9 cellular contexts compared by ENCODE assay signal in the genomic region with DNA sequence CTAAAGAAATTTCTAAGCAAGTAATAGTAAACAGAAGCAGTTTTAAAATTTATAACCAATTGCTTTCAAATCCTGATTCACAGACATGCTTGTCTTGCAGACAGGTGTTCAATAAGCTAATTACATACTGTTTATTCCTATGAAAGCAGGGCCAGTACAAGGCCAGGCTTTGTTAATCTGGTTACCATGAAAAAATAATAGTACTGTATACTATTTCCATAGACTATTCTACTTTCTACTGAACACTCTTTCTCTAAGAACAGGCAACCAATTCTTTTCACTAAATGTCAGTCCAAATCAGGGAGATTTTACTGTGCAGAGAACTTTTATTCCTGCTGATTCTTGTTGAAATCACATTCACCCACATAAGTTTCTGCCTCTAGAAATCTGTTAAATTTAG. TPM values are rescaled to one million over a fixed set of nuclear protein-coding genes. Genes with fewer than 3 reads are reported as not detected.
DNase-seq lines count a peak whose midpoint lies in the region; ATAC-seq and TF ChIP-seq lines count a peak whose summit lies in the region.
"Had no signal": no experiment of that assay in that cellular context is flagged by ENCODE, and none has a peak within 500 bp of the region (broad histone marks: within the 10 kb centered on the region; RNA-seq: fewer than 3 reads in every experiment).

No MANE protein-coding gene starts in this region.

- peak overlapping the region; percentile 92 for H3K4me3 ChIP-seq in CD4-positive, CD25-positive, alpha-beta regulatory T cell (ENCODE audit: low read depth, low read length)
- H3K4me3 ChIP-seq in GM23248 = 0 out of 2 replicates have a peak overlapping the region, but pooled peaks have one; percentile 44
- H3K4me3 ChIP-seq in mucosa of stomach (ENCODE audit: low read length) = no peak overlapping the region
- H3K4me3 ChIP-seq in body of pancreas = no peak overlapping the region

- intact Hi-C loops in activated T-helper 2 cell treated with anti-CD3 and anti-CD28 coated beads, Interferon-gamma antibody, Interleukin-2, Interleukin-4, amounts not matched to agents 10 μg/mL and 5 μg/mL and 100 μg/mL, durations not matched to agents 14 hours and 24 hours and 36 hours (cut with micrococcal nuclease) = loop anchor here (10.0 kb wide), 1 partner anchor 371 kb away; the partner anchor contains the start of gene SOS1
- intact Hi-C loops in body of pancreas (cut with DNase I) = no loop called here

- no peak for DNase-seq in CD4-positive, CD25-positive, alpha-beta regulatory T cell
- DNase-seq in GM23248 (no peak), body of pancreas (no peak)
- no peak for DNase-seq in activated T-helper 2 cell treated with anti-CD3 and anti-CD28 coated beads, Interferon-gamma antibody, Interleukin-2, Interleukin-4, amounts not matched to agents 10 μg/mL and 5 μg/mL and 100 μg/mL, durations not matched to agents 14 hours and 24 hours and 36 hours (ENCODE audit: low spot score)
- DNase-seq: dermis blood vessel endothelial cell, occipital lobe had no signal

- no peak for TF ChIP-seq POLR2A in body of pancreas (IDR thresholded peaks at IDR 0.05)

- peak overlapping the region; percentile 66 to 87 (median 77) for H3K4me3 Mint-ChIP-seq in CD4-positive, CD25-positive, alpha-beta regulatory T cell
- H3K4me3 Mint-ChIP-seq in activated T-helper 2 cell treated with anti-CD3 and anti-CD28 coated beads, Interferon-gamma antibody, Interleukin-2, Interleukin-4, amounts not matched to agents 10 μg/mL and 5 μg/mL and 100 μg/mL, durations not matched to agents 14 hours and 24 hours and 36 hours (ENCODE audit: low read depth) = peak overlapping the region; percentile 69

- H3K9me3 Mint-ChIP-seq in CD4-positive, CD25-positive, alpha-beta regulatory T cell = peaks cover 0 to 2% (median 0%) of the 10 kb centered on the region in 7 donors
- H3K9me3 Mint-ChIP-seq in activated T-helper 2 cell treated with anti-CD3 and anti-CD28 coated beads, Interferon-gamma antibody, Interleukin-2, Interleukin-4, amounts not matched to agents 10 μg/mL and 5 μg/mL and 100 μg/mL, durations not matched to agents 14 hours and 24 hours and 36 hours = no peaks in the 10 kb centered on the region

- H3K9ac ChIP-seq in GM23248 = peak overlapping the region; percentile 59
- peak overlapping the region; percentile 45 for H3K9ac ChIP-seq in mucosa of stomach (ENCODE audit: low read length)

- H3K27ac Mint-ChIP-seq in CD4-positive, CD25-positive, alpha-beta regulatory T cell = peak overlapping the region; percentile 35 to 90 (median 88)
- peak overlapping the region; percentile 79 for H3K27ac Mint-ChIP-seq in activated T-helper 2 cell treated with anti-CD3 and anti-CD28 coated beads, Interferon-gamma antibody, Interleukin-2, Interleukin-4, amounts not matched to agents 10 μg/mL and 5 μg/mL and 100 μg/mL, durations not matched to agents 14 hours and 24 hours and 36 hours

- peaks cover 7% of the 10 kb centered on the region for H3K36me3 ChIP-seq in CD4-positive, CD25-positive, alpha-beta regulatory T cell (ENCODE audit: control insufficient read depth, insufficient read depth, low read length)
- H3K36me3 ChIP-seq in GM23248 (ENCODE audit: low read depth) (peaks cover 4% of the 10 kb centered on the region), mucosa of stomach (ENCODE audit: control insufficient read depth, insufficient read depth, low read length) (no peaks in the 10 kb centered on the region), body of pancreas (replicated peaks in 1 of 2; ENCODE audit: insufficient read depth in 1 of 2, low read depth in 2 of 2) (no peaks in the 10 kb centered on the region)

- H3K27me3 ChIP-seq in CD4-positive, CD25-positive, alpha-beta regulatory T cell (ENCODE audit: control insufficient read depth, insufficient read depth, low read length) = no peaks in the 10 kb centered on the region
- H3K27me3 ChIP-seq in GM23248 (replicated peaks; ENCODE audit: insufficient read depth) (no peaks in the 10 kb centered on the region), mucosa of stomach (ENCODE audit: control insufficient read depth, insufficient read depth, low read length) (no peaks in the 10 kb centered on the region), body of pancreas (no peaks in the 10 kb centered on the region)

- H3K79me2 ChIP-seq in GM23248 (ENCODE audit: insufficient read depth) = peaks cover 19% of the 10 kb centered on the region

- H3K27ac ChIP-seq in CD4-positive, CD25-positive, alpha-beta regulatory T cell (ENCODE audit: insufficient read depth, low read length, poor library complexity, severe bottlenecking) = peak overlapping the region; percentile 47
- H3K27ac ChIP-seq in GM23248 = no peak overlapping the region
- H3K27ac ChIP-seq in body of pancreas = no peak overlapping the region

- H3F3A ChIP-seq in GM23248 (ENCODE audit: insufficient read depth) = no peaks in the 10 kb centered on the region; the same call in 1 of the 2 replicates

- H4K20me1 ChIP-seq in GM23248 (ENCODE audit: insufficient read depth) = peaks cover 9% of the 10 kb centered on the region; the same call in 1 of the 2 replicates

- in situ Hi-C loops in GM23248 (cut with MboI) = no loop called here

- H3K4me1 ChIP-seq in CD4-positive, CD25-positive, alpha-beta regulatory T cell (ENCODE audit: control insufficient read depth, insufficient read depth, low read length, poor library complexity, severe bottlenecking) = peaks cover 31% of the 10 kb centered on the region
- peaks cover 9% of the 10 kb centered on the region for H3K4me1 ChIP-seq in GM23248 (ENCODE audit: insufficient read depth)
- peaks cover 5% of the 10 kb centered on the region for H3K4me1 ChIP-seq in mucosa of stomach (ENCODE audit: control insufficient read depth, insufficient read depth, low read length)
- H3K4me1 ChIP-seq in body of pancreas = peaks cover 12% of the 10 kb centered on the region

- peaks cover 18% of the 10 kb centered on the region for H3K36me3 Mint-ChIP-seq in CD4-positive, CD25-positive, alpha-beta regulatory T cell
- H3K36me3 Mint-ChIP-seq in activated T-helper 2 cell treated with anti-CD3 and anti-CD28 coated beads, Interferon-gamma antibody, Interleukin-2, Interleukin-4, amounts not matched to agents 10 μg/mL and 5 μg/mL and 100 μg/mL, durations not matched to agents 14 hours and 24 hours and 36 hours (ENCODE audit: low read depth) = peaks cover 21% of the 10 kb centered on the region

- H3K9me2 ChIP-seq in GM23248 (ENCODE audit: insufficient read depth) = no peaks in the 10 kb centered on the region

- H3K4me1 Mint-ChIP-seq in CD4-positive, CD25-positive, alpha-beta regulatory T cell = peaks cover 17 to 32% (median 24%) of the 10 kb centered on the region in 4 donors
- H3K4me1 Mint-ChIP-seq in activated T-helper 2 cell treated with anti-CD3 and anti-CD28 coated beads, Interferon-gamma antibody, Interleukin-2, Interleukin-4, amounts not matched to agents 10 μg/mL and 5 μg/mL and 100 μg/mL, durations not matched to agents 14 hours and 24 hours and 36 hours (ENCODE audit: low read depth) = peaks cover 24% of the 10 kb centered on the region

- H2AFZ ChIP-seq in GM23248 = peak overlapping the region; percentile 74

- H3K27me3 Mint-ChIP-seq in CD4-positive, CD25-positive, alpha-beta regulatory T cell = peaks cover 9% of the 10 kb centered on the region
- no peaks in the 10 kb centered on the region for H3K27me3 Mint-ChIP-seq in activated T-helper 2 cell treated with anti-CD3 and anti-CD28 coated beads, Interferon-gamma antibody, Interleukin-2, Interleukin-4, amounts not matched to agents 10 μg/mL and 5 μg/mL and 100 μg/mL, durations not matched to agents 14 hours and 24 hours and 36 hours (ENCODE audit: low read depth)

- TF ChIP-seq CTCF in body of pancreas (IDR thresholded peaks at IDR 0.05) = no peak

- no peaks in the 10 kb centered on the region for H3K9me3 ChIP-seq in CD4-positive, CD25-positive, alpha-beta regulatory T cell (ENCODE audit: control insufficient read depth in 2 of 2, low read length in 2 of 2)
- H3K9me3 ChIP-seq in GM23248 (ENCODE audit: low read depth) (no peaks in the 10 kb centered on the region), mucosa of stomach (ENCODE audit: control insufficient read depth, low read length) (no peaks in the 10 kb centered on the region), body of pancreas (no peaks in the 10 kb centered on the region)

- peak overlapping the region; percentile 54 for H3K4me2 ChIP-seq in GM23248 (ENCODE audit: unreplicated experiment)

- ATAC-seq in CD4-positive, CD25-positive, alpha-beta regulatory T cell (ENCODE audit: low read depth in 2 of 2) = no peak
- ATAC-seq in GM19467 (IDR thresholded peaks at IDR 0.05; ENCODE audit: unreplicated experiment) = no peak
- ATAC-seq in HG02571 (IDR thresholded peaks at IDR 0.05; ENCODE audit: unreplicated experiment) = no peak
- ATAC-seq in body of pancreas = no peak

RNA-seq across cellular contexts. Expression of gene SRSF7, which starts 2.9 kb away (rescaled TPM):
- 584 TPM for total RNA-seq in CD4-positive, CD25-positive, alpha-beta regulatory T cell
- polyA plus RNA-seq in CD4-positive, CD25-positive, alpha-beta regulatory T cell = 100 to 1,000 TPM; 186 to 278 (median 203) TPM
- total RNA-seq in GM23248 (2014; rRNA removed; shearing (Covaris generic)) = 86.5 and 95.0 TPM in 2 replicates
- 156 TPM in 2 replicates for polyA plus RNA-seq in GM23248 (2016; fragmentation: Nextera tagmentation; extraction: Ambion mirVana)
- 401 and 406 TPM in 2 replicates for total RNA-seq in activated T-helper 2 cell treated with anti-CD3 and anti-CD28 coated beads, Interferon-gamma antibody, Interleukin-2, Interleukin-4, amounts not matched to agents 10 μg/mL and 5 μg/mL and 100 μg/mL, durations not matched to agents 14 hours and 24 hours and 36 hours
- 10 to 100 TPM; 55.8 to 68.2 TPM for total RNA-seq in body of pancreas

RNA-seq across cellular contexts. Expression of gene GEMIN6, which starts 24.0 kb away (rescaled TPM):
- total RNA-seq in CD4-positive, CD25-positive, alpha-beta regulatory T cell = 5.1 TPM
- 10 to 100 TPM; 13.4 to 20.6 (median 15.3) TPM for polyA plus RNA-seq in CD4-positive, CD25-positive, alpha-beta regulatory T cell
- total RNA-seq in GM23248 (2014; rRNA removed; shearing (Covaris generic)) = 5.2 and 15.3 TPM in 2 replicates
- polyA plus RNA-seq in GM23248 (2016; fragmentation: Nextera tagmentation; extraction: Ambion mirVana) = 14.9 and 15.3 TPM in 2 replicates
- total RNA-seq in activated T-helper 2 cell treated with anti-CD3 and anti-CD28 coated beads, Interferon-gamma antibody, Interleukin-2, Interleukin-4, amounts not matched to agents 10 μg/mL and 5 μg/mL and 100 μg/mL, durations not matched to agents 14 hours and 24 hours and 36 hours = 29.9 and 33.6 TPM in 2 replicates
- 1 to 10 TPM in 1 of 2 donors, under 1 TPM in 1; 0.33 to 1.8 TPM for total RNA-seq in body of pancreas

Comparison
In these comparisons a context has a peak if more than half of its experiments do, and no peak if none do; other contexts are left out.
1. H3K4me3 ChIP-seq: peak in CD4-positive, CD25-positive, alpha-beta regulatory T cell (single experiment) and GM23248 (single experiment); none in mucosa of stomach (single experiment) and body of pancreas (0 of 2).